8 cellular contexts compared by ENCODE assay signal in genomic region chr4:336099-336892, GRCh38. TPM values are rescaled to one million over a fixed set of nuclear protein-coding genes. Genes with fewer than 3 reads are reported as not detected.
DNase-seq lines count a peak whose midpoint lies in the region; ATAC-seq, FAIRE-seq and TF ChIP-seq lines count a peak whose summit lies in the region.

No MANE protein-coding gene starts in this region.

- peaks cover 27% of the 10 kb centered on the region for H3K4me1 Mint-ChIP-seq in stimulated activated naive CD8-positive, alpha-beta T cell treated with anti-CD3 and anti-CD28 coated beads, Interleukin-15, amount 100 ng/mL, for 72 hours

- H3K4me3 ChIP-seq in HUES6 (ENCODE audit: low read depth, low read length) = peak overlapping the region; percentile 75
- H3K4me3 ChIP-seq in keratinocyte (ENCODE audit: control insufficient read depth in 2 of 3, extremely low read depth in 1 of 3, insufficient read depth in 2 of 3, low read depth in 1 of 3, low read length in 3 of 3) = peak overlapping the region; percentile 84 to 93 (median 88)

- H3K4me1 ChIP-seq in HUES6 (ENCODE audit: control insufficient read depth, insufficient read depth, low read length) (no peaks in the 10 kb centered on the region), keratinocyte (ENCODE audit: control insufficient read depth, extremely low read depth, insufficient read depth, low read length) (peaks cover 9% of the 10 kb centered on the region)

- no peak overlapping the region for H3K27ac ChIP-seq in HUES6 (ENCODE audit: low read depth, low read length)
- no peak overlapping the region for H3K27ac ChIP-seq in keratinocyte (ENCODE audit: control insufficient read depth, insufficient read depth, low read length)

- no peaks in the 10 kb centered on the region for H3K9me1 ChIP-seq in keratinocyte (ENCODE audit: control insufficient read depth, extremely low read depth, insufficient read depth, low read length)

- in situ Hi-C loops in T47D (cut with HindIII; ENCODE audit: low pct_unique_long_range_greater_than_20kb, low sequenced_read_pairs) = no loop called here

- peaks cover 15% of the 10 kb centered on the region; the same call in 1 of the 2 replicates for H3K9me3 ChIP-seq in HUES6 (ENCODE audit: control insufficient read depth, insufficient read depth, low read depth, low read length)
- peaks cover 2% of the 10 kb centered on the region for H3K9me3 ChIP-seq in keratinocyte (ENCODE audit: control insufficient read depth, low read depth, low read length)

- peaks cover 28 to 37% of the 10 kb centered on the region in 2 donors for H3K9me3 Mint-ChIP-seq in stimulated activated naive CD8-positive, alpha-beta T cell treated with anti-CD3 and anti-CD28 coated beads, Interleukin-15, amount 100 ng/mL, for 72 hours

- no peak for ATAC-seq in stimulated activated naive CD8-positive, alpha-beta T cell treated with anti-CD3 and anti-CD28 coated beads, Interleukin-15, amount 100 ng/mL, for 72 hours

- DNase-seq in Daoy (ENCODE audit: low read depth) (peak; percentile 2), T47D (ENCODE audit: low read depth in 1 of 2, low spot score in 1 of 2) (peak; percentile 15 to 23), keratinocyte (ENCODE audit: low read depth, low spot score) (no peak), NCI-H1105 treated with DMSO at 0.1 percent for 48 hours (lab: John Stamatoyannopoulos, UW) (no peak), NCI-H187 (lab: John Stamatoyannopoulos, UW) (no peak), MV-4-11 (lab: John Stamatoyannopoulos, UW) (no peak)
- DNase-seq in stimulated activated naive CD8-positive, alpha-beta T cell treated with anti-CD3 and anti-CD28 coated beads, Interleukin-15, amount 100 ng/mL, for 72 hours = peak in 1 of 2 donors; percentile 15

- peaks cover 19% of the 10 kb centered on the region for H3K36me3 ChIP-seq in HUES6 (ENCODE audit: control insufficient read depth, insufficient read depth, low read length)
- peaks cover 0 to 4% of the 10 kb centered on the region in 2 experiments for H3K36me3 ChIP-seq in keratinocyte (ENCODE audit: control insufficient read depth in 2 of 2, extremely low read depth in 1 of 2, insufficient read depth in 2 of 2, low read length in 2 of 2)

- H3K27ac Mint-ChIP-seq in stimulated activated naive CD8-positive, alpha-beta T cell treated with anti-CD3 and anti-CD28 coated beads, Interleukin-15, amount 100 ng/mL, for 72 hours = no peak overlapping the region

- dilution Hi-C loops in keratinocyte (cut with MboI; ENCODE audit: extremely low pct_ligation_motif_present, low sequenced_read_pairs) = no loop called here

- no peaks in the 10 kb centered on the region for H4K20me1 ChIP-seq in keratinocyte (ENCODE audit: control insufficient read depth, extremely low read depth, insufficient read depth, low read length)

- no peak for TF ChIP-seq CTCF in keratinocyte (optimal IDR thresholded peaks at IDR 0.05 in 1 of 3, IDR thresholded peaks at IDR 0.05 in 1 of 3, conservative IDR thresholded peaks at IDR 0.05 in 1 of 3; ENCODE audit: extremely low read depth in 1 of 3, insufficient read depth in 2 of 3, low read length in 3 of 3)

- peak overlapping the region; percentile 100 for H3K4me3 Mint-ChIP-seq in stimulated activated naive CD8-positive, alpha-beta T cell treated with anti-CD3 and anti-CD28 coated beads, Interleukin-15, amount 100 ng/mL, for 72 hours

- peak overlapping the region; percentile 79 for H3K9ac ChIP-seq in HUES6 (ENCODE audit: low read length)
- H3K9ac ChIP-seq in keratinocyte (ENCODE audit: control insufficient read depth, extremely low read depth, insufficient read depth, low read length) = peak overlapping the region; percentile 61

- H3K79me2 ChIP-seq in keratinocyte (ENCODE audit: control insufficient read depth, insufficient read depth, low read length) = peaks cover 28% of the 10 kb centered on the region

- peak overlapping the region; percentile 80 for H3K4me2 ChIP-seq in keratinocyte (ENCODE audit: control insufficient read depth, extremely low read depth, insufficient read depth, low read depth, low read length)

- no peaks in the 10 kb centered on the region for H3K27me3 Mint-ChIP-seq in stimulated activated naive CD8-positive, alpha-beta T cell treated with anti-CD3 and anti-CD28 coated beads, Interleukin-15, amount 100 ng/mL, for 72 hours

- FAIRE-seq in keratinocyte (lab: Jason Lieb, UNC) = no peak

- peaks cover 19% of the 10 kb centered on the region for H3K27me3 ChIP-seq in HUES6 (ENCODE audit: control insufficient read depth, insufficient read depth, low read length)
- no peaks in the 10 kb centered on the region for H3K27me3 ChIP-seq in keratinocyte (ENCODE audit: control insufficient read depth, extremely low read depth, insufficient read depth, low read length)

- H2AFZ ChIP-seq in keratinocyte (ENCODE audit: control insufficient read depth, low read length) = peak overlapping the region; percentile 95

RNA-seq across cellular contexts. Expression of gene ZNF141, which starts 1.3 kb away (rescaled TPM):
- total RNA-seq in Daoy (2014; rRNA removed; shearing (Covaris generic)) = 5.8 and 7.6 TPM in 2 replicates
- 2.0 to 3.7 TPM (median 3.3 TPM) in 3 replicates for polyA plus RNA-seq in keratinocyte
- polyA plus RNA-seq in keratinocyte (2011; ENCODE audit: low read depth) = 4.0 TPM
- 0.43 and 1.0 TPM in 2 replicates for polyA plus RNA-seq in keratinocyte (2011; cell fraction: cytosol; rRNA removed)
- polyA plus RNA-seq in keratinocyte (2011; cell fraction: nucleus; rRNA removed) = 9.2 and 9.6 TPM in 2 replicates
- polyA plus RNA-seq in keratinocyte (2012; ENCODE audit: low replicate concordance) = 1.8 and 3.1 TPM in 2 replicates
- polyA minus RNA-seq in keratinocyte = 0.33 to 10.0 TPM (median 4.2 TPM) in 3 replicates
- polyA minus RNA-seq in keratinocyte (2011; cell fraction: cytosol; rRNA and poly(A)+ RNA removed) = 1.9 TPM
- 7.3 and 18.0 TPM in 2 replicates for polyA minus RNA-seq in keratinocyte (2011; cell fraction: nucleus; rRNA and poly(A)+ RNA removed)

RNA-seq across cellular contexts. Expression of gene ZNF732, which starts 31.0 kb away (rescaled TPM):
- 0.12 and 1.1 TPM in 2 replicates for total RNA-seq in Daoy (2014; rRNA removed; shearing (Covaris generic))
- polyA plus RNA-seq in keratinocyte = 0.40 to 1.2 TPM (median 0.51 TPM) in 3 replicates
- polyA plus RNA-seq in keratinocyte (2011; ENCODE audit: low read depth) = not detected
- polyA plus RNA-seq in keratinocyte (2011; cell fraction: cytosol; rRNA removed) = 0.16 and 0.28 TPM in 2 replicates
- polyA plus RNA-seq in keratinocyte (2011; cell fraction: nucleus; rRNA removed) = 1.2 TPM in 2 replicates
- 0.48 and 0.74 TPM in 2 replicates for polyA plus RNA-seq in keratinocyte (2012; ENCODE audit: low replicate concordance)
- 0.30 to 2.2 TPM in 2 of 3 replicates, not detected in the other for polyA minus RNA-seq in keratinocyte
- polyA minus RNA-seq in keratinocyte (2011; cell fraction: cytosol; rRNA and poly(A)+ RNA removed) = 0.96 TPM
- 0.53 and 2.7 TPM in 2 replicates for polyA minus RNA-seq in keratinocyte (2011; cell fraction: nucleus; rRNA and poly(A)+ RNA removed)

Comparison
In these comparisons a context has a peak if more than half of its experiments do, and no peak if none do; other contexts are left out.
1. DNase-seq: peak in Daoy (single experiment) and T47D (2 of 2); none in keratinocyte (single experiment), NCI-H1105 treated with DMSO at 0.1 percent for 48 hours (single experiment), NCI-H187 (0 of 2) and MV-4-11 (single experiment).